35 cellular contexts compared by ENCODE assay signal in genomic region chr6:82524031-82524430, GRCh38.
"Had no signal": no experiment of that assay in that cellular context is flagged by ENCODE, and none has a peak within 500 bp of the region (broad histone marks: within the 10 kb centered on the region; RNA-seq: fewer than 3 reads in every experiment).

No MANE protein-coding gene starts in this region.

- H3K27me3 ChIP-seq: adrenal gland, body of pancreas, cardiac muscle cell had no signal

- H3K4me1 ChIP-seq: adrenal gland, body of pancreas had no signal

- H3K9me3 Mint-ChIP-seq: activated B cell treated with CpG ODN at 0.5 μM for 24 hours; activated CD4-positive, alpha-beta memory T cell treated with anti-CD3 and anti-CD28 coated beads for 36 hours; T-helper 1 cell treated with Interleukin-12 subunit alpha and Interleukin-12 subunit beta and Interleukin-4 antibody, amounts not matched to agents 30 μg/mL and 1 μg/mL, for 36 hours; T-helper 2 cell treated with Interferon-gamma antibody and Interleukin-4, amounts not matched to agents 5 μg/mL and 100 μg/mL, for 36 hours had no signal

- H3K36me3 ChIP-seq: adrenal gland, cardiac muscle cell had no signal

- H3K9me3 ChIP-seq: adrenal gland, body of pancreas had no signal

- H3K4me3 ChIP-seq: adrenal gland, body of pancreas, cardiac muscle cell had no signal

- DNase-seq: activated B cell treated with CpG ODN at 0.5 μM for 24 hours; activated CD4-positive, alpha-beta memory T cell treated with anti-CD3 and anti-CD28 coated beads for 36 hours; activated CD4-positive, alpha-beta T cell treated with anti-CD3 and anti-CD28 coated beads for 4 hours; activated CD4-positive, alpha-beta T cell treated with anti-CD3 and anti-CD28 coated beads, Interleukin-2, amount 10 ng/mL, durations not matched to agents 24 days and 14 days; activated CD4-positive, alpha-beta T cell treated with anti-CD3 and anti-CD28 coated beads, Interleukin-2, amount 50 U/mL, for 1 hour; activated CD4-positive, alpha-beta T cell treated with anti-CD3 and anti-CD28 coated beads, Interleukin-2, amount 50 U/mL, for 4 hours; activated CD4-positive, CD25-positive, alpha-beta regulatory T cell treated with anti-CD3 and anti-CD28 coated beads, Interleukin-2, amount 50 U/mL, for 72 hours; activated CD8-positive, alpha-beta memory T cell treated with anti-CD3 and anti-CD28 coated beads, Interleukin-2, amount 50 U/mL, for 4 hours; activated CD8-positive, alpha-beta T cell treated with anti-CD3 and anti-CD28 coated beads for 36 hours; activated effector memory CD4-positive, alpha-beta T cell treated with anti-CD3 and anti-CD28 coated beads, Interleukin-2, amount 50 U/mL, for 16 hours; activated gamma-delta T cell treated with Interleukin-2 at 50 U/mL for 16 hours; activated naive CD4-positive, alpha-beta T cell; activated naive CD4-positive, alpha-beta T cell treated with anti-CD3 and anti-CD28 coated beads for 36 hours; activated naive CD4-positive, alpha-beta T cell treated with anti-CD3 and anti-CD28 coated beads, Interleukin-2, amount 50 U/mL, for 16 hours; activated naive CD8-positive, alpha-beta T cell treated with anti-CD3 and anti-CD28 coated beads for 36 hours; activated T-cell treated with anti-CD3 and anti-CD28 coated beads for 4 hours; activated T-cell treated with anti-CD3 and anti-CD28 coated beads, Interleukin-2, amount 50 U/mL, for 1 hour; activated T-cell treated with anti-CD3 and anti-CD28 coated beads, Interleukin-2, amount 50 U/mL, for 4 hours; activated T-cell treated with anti-CD3 and anti-CD28 coated beads, Interleukin-2, amount 50 U/mL, for 72 hours; adrenal gland; amniotic stem cell; body of pancreas; caudate nucleus; cerebellar nuclear complex; T-helper 1 cell; T-helper 2 cell; T-helper 9 cell had no signal

- H3K4me3 Mint-ChIP-seq: activated B cell treated with CpG ODN at 0.5 μM for 24 hours; activated CD4-positive, alpha-beta memory T cell treated with anti-CD3 and anti-CD28 coated beads for 36 hours; activated CD4-positive, alpha-beta T cell treated with anti-CD3 and anti-CD28 coated beads, Interleukin-2, amount 10 ng/mL, durations not matched to agents 24 days and 14 days; activated CD8-positive, alpha-beta T cell treated with anti-CD3 and anti-CD28 coated beads for 36 hours; activated naive CD4-positive, alpha-beta T cell treated with anti-CD3 and anti-CD28 coated beads for 36 hours; activated naive CD8-positive, alpha-beta T cell treated with anti-CD3 and anti-CD28 coated beads for 36 hours; activated T-cell treated with anti-CD3 and anti-CD28 coated beads, Interleukin-2, amount 50 U/mL, for 4 hours; activated T-cell treated with anti-CD3 and anti-CD28 coated beads, Interleukin-2, amount 50 U/mL, for 72 hours; activated T-helper 1 cell treated with anti-CD3 and anti-CD28 coated beads, Interleukin-12 subunit alpha, Interleukin-12 subunit beta, Interleukin-2, Interleukin-4 antibody, amounts not matched to agents 30 ng/mL and 10 ng/mL and 1 ng/mL, durations not matched to agents 14 hours and 24 hours and 36 hours; activated T-helper 17 cell treated with anti-CD3 and anti-CD28 coated beads, Interleukin-2, amount 50 U/mL, for 72 hours; central memory CD8-positive, alpha-beta T cell; T-helper 1 cell treated with Interleukin-12 subunit alpha and Interleukin-12 subunit beta and Interleukin-4 antibody, amounts not matched to agents 30 μg/mL and 1 μg/mL, for 36 hours; T-helper 2 cell treated with Interferon-gamma antibody and Interleukin-4, amounts not matched to agents 5 μg/mL and 100 μg/mL, for 36 hours had no signal

- H3K27ac Mint-ChIP-seq: activated B cell treated with CpG ODN at 0.5 μM for 24 hours; activated CD4-positive, alpha-beta memory T cell treated with anti-CD3 and anti-CD28 coated beads for 36 hours; activated CD4-positive, alpha-beta T cell treated with anti-CD3 and anti-CD28 coated beads, Interleukin-2, amount 10 ng/mL, durations not matched to agents 24 days and 14 days; activated CD8-positive, alpha-beta T cell treated with anti-CD3 and anti-CD28 coated beads for 36 hours; activated naive CD4-positive, alpha-beta T cell treated with anti-CD3 and anti-CD28 coated beads for 36 hours; activated naive CD4-positive, alpha-beta T cell treated with anti-CD3 and anti-CD28 coated beads, Interleukin-2, amount 50 U/mL, for 72 hours; activated naive CD8-positive, alpha-beta T cell treated with anti-CD3 and anti-CD28 coated beads for 36 hours; activated T-cell treated with anti-CD3 and anti-CD28 coated beads, Interleukin-2, amount 50 U/mL, for 72 hours; activated T-helper 1 cell treated with anti-CD3 and anti-CD28 coated beads, Interleukin-12 subunit alpha, Interleukin-12 subunit beta, Interleukin-2, Interleukin-4 antibody, amounts not matched to agents 30 ng/mL and 10 ng/mL and 1 ng/mL, durations not matched to agents 14 hours and 24 hours and 36 hours; activated T-helper 17 cell treated with anti-CD3 and anti-CD28 coated beads, Interleukin-2, amount 50 U/mL, for 72 hours; T-helper 1 cell treated with Interleukin-12 subunit alpha and Interleukin-12 subunit beta and Interleukin-4 antibody, amounts not matched to agents 30 μg/mL and 1 μg/mL, for 36 hours; T-helper 2 cell treated with Interferon-gamma antibody and Interleukin-4, amounts not matched to agents 5 μg/mL and 100 μg/mL, for 36 hours had no signal

- H3K36me3 Mint-ChIP-seq: activated CD4-positive, alpha-beta memory T cell treated with anti-CD3 and anti-CD28 coated beads for 36 hours; activated naive CD4-positive, alpha-beta T cell treated with anti-CD3 and anti-CD28 coated beads, Interleukin-2, amount 50 U/mL, for 72 hours; activated naive CD8-positive, alpha-beta T cell treated with anti-CD3 and anti-CD28 coated beads for 36 hours had no signal

- H3K4me1 Mint-ChIP-seq: activated B cell treated with CpG ODN at 0.5 μM for 24 hours; activated CD4-positive, alpha-beta T cell treated with anti-CD3 and anti-CD28 coated beads, Interleukin-2, amount 10 ng/mL, durations not matched to agents 24 days and 14 days; activated naive CD8-positive, alpha-beta T cell treated with anti-CD3 and anti-CD28 coated beads for 36 hours; activated T-helper 17 cell treated with anti-CD3 and anti-CD28 coated beads, Interleukin-2, amount 50 U/mL, for 72 hours; central memory CD8-positive, alpha-beta T cell had no signal

- H3K27me3 Mint-ChIP-seq: activated B cell treated with CpG ODN at 0.5 μM for 24 hours; activated CD4-positive, alpha-beta memory T cell treated with anti-CD3 and anti-CD28 coated beads for 36 hours; activated CD4-positive, alpha-beta T cell treated with anti-CD3 and anti-CD28 coated beads, Interleukin-2, amount 10 ng/mL, durations not matched to agents 24 days and 14 days; activated naive CD8-positive, alpha-beta T cell treated with anti-CD3 and anti-CD28 coated beads for 36 hours had no signal

- ATAC-seq: activated CD8-positive, alpha-beta T cell treated with anti-CD3 and anti-CD28 coated beads for 36 hours; activated naive CD4-positive, alpha-beta T cell treated with anti-CD3 and anti-CD28 coated beads, Interleukin-2, amount 50 U/mL, for 72 hours; activated T-cell treated with anti-CD3 and anti-CD28 coated beads, Interleukin-2, amount 50 U/mL, for 4 hours; activated T-cell treated with anti-CD3 and anti-CD28 coated beads, Interleukin-2, amount 50 U/mL, for 72 hours; activated T-helper 17 cell treated with anti-CD3 and anti-CD28 coated beads, Interleukin-2, amount 50 U/mL, for 72 hours; body of pancreas had no signal

- H3K27ac ChIP-seq: adrenal gland, body of pancreas, cardiac muscle cell, VCaP had no signal
